ENCODE assay signal across 8 cellular contexts in genomic region chr14:44962573-44963528, GRCh38. TPM values are rescaled to one million over a fixed set of nuclear protein-coding genes. Genes with fewer than 3 reads are reported as not detected.
DNase-seq lines count a peak whose midpoint lies in the region; ATAC-seq and TF ChIP-seq lines count a peak whose summit lies in the region.

No MANE protein-coding gene starts in this region.

- H3K9me3 ChIP-seq in esophagus muscularis mucosa = no peaks in the 10 kb centered on the region
- H3K9me3 ChIP-seq in muscle layer of colon (ENCODE audit: low read length) = no peaks in the 10 kb centered on the region

- H3K4me1 Mint-ChIP-seq in activated CD4-positive, alpha-beta memory T cell treated with anti-CD3 and anti-CD28 coated beads for 36 hours (ENCODE audit: low read depth) = peaks cover 59% of the 10 kb centered on the region
- H3K4me1 Mint-ChIP-seq in activated CD4-positive, alpha-beta memory T cell treated with anti-CD3 and anti-CD28 coated beads, Interleukin-2, amount 10 ng/mL, durations not matched to agents 7 days and 5 days = peaks cover 62% of the 10 kb centered on the region

- 11% methylated on average over 18 of the region's 39 CpGs for WGBS in esophagus muscularis mucosa

- H3K36me3 ChIP-seq in esophagus muscularis mucosa = no peaks in the 10 kb centered on the region
- H3K36me3 ChIP-seq in muscle layer of colon (ENCODE audit: insufficient read depth, low read length) = no peaks in the 10 kb centered on the region

- POLR2A ChIA-PET in activated CD4-positive, alpha-beta memory T cell treated with anti-CD3 and anti-CD28 coated beads for 36 hours (lab: Charles Lee) = interaction anchor here (0.9 to 3.0 kb wide), 8 partner anchors 37 to 316 kb away, joined by 3 to 26 read pairs (median 10); partner anchors contain the start of genes FANCM, FKBP3, MIS18BP1 and PRPF39
- POLR2A ChIA-PET in activated CD4-positive, alpha-beta memory T cell treated with anti-CD3 and anti-CD28 coated beads, Interleukin-2, amount 10 ng/mL, durations not matched to agents 7 days and 5 days (lab: Charles Lee) = interaction anchor here (0.7 to 5.1 kb wide), 19 partner anchors 7 to 290 kb away, joined by 3 to 77 read pairs (median 5); partner anchors contain the start of genes FANCM, FKBP3, MIS18BP1 and PRPF39

- peaks cover 33% of the 10 kb centered on the region for H3K36me3 Mint-ChIP-seq in activated CD4-positive, alpha-beta memory T cell treated with anti-CD3 and anti-CD28 coated beads for 36 hours
- peaks cover 15% of the 10 kb centered on the region for H3K36me3 Mint-ChIP-seq in activated CD4-positive, alpha-beta memory T cell treated with anti-CD3 and anti-CD28 coated beads, Interleukin-2, amount 10 ng/mL, durations not matched to agents 7 days and 5 days (ENCODE audit: low read depth)

- no peaks in the 10 kb centered on the region for H3K27me3 ChIP-seq in esophagus muscularis mucosa
- no peaks in the 10 kb centered on the region for H3K27me3 ChIP-seq in muscle layer of colon (ENCODE audit: control insufficient read depth in 1 of 2, insufficient read depth in 2 of 2, low read length in 2 of 2)

- H3K27ac Mint-ChIP-seq in activated CD4-positive, alpha-beta memory T cell treated with anti-CD3 and anti-CD28 coated beads for 36 hours = no peak overlapping the region
- H3K27ac Mint-ChIP-seq in activated CD4-positive, alpha-beta memory T cell treated with anti-CD3 and anti-CD28 coated beads, Interleukin-2, amount 10 ng/mL, durations not matched to agents 7 days and 5 days = no peak overlapping the region

- CTCF ChIA-PET in activated CD4-positive, alpha-beta memory T cell treated with anti-CD3 and anti-CD28 coated beads for 36 hours (lab: Charles Lee) = interaction anchor here (1.2 to 1.8 kb wide), 2 partner anchors 72 to 306 kb away, joined by 3 to 8 read pairs; no protein-coding TSS in a partner anchor
- CTCF ChIA-PET in activated CD4-positive, alpha-beta memory T cell treated with anti-CD3 and anti-CD28 coated beads, Interleukin-2, amount 10 ng/mL, durations not matched to agents 7 days and 5 days (lab: Charles Lee) = interaction anchor here (0.6 to 1.5 kb wide), 4 partner anchors 49 to 301 kb away, joined by 3 to 7 read pairs (median 5); partner anchors contain the start of gene MIS18BP1

- peak overlapping the region; percentile 83 to 95 (median 86) for H3K4me3 ChIP-seq in esophagus muscularis mucosa
- peak overlapping the region; percentile 66 to 93 for H3K4me3 ChIP-seq in muscle layer of colon (ENCODE audit: low read depth in 1 of 2, low read length in 2 of 2)

- no peak overlapping the region for H3K4me3 Mint-ChIP-seq in activated CD4-positive, alpha-beta memory T cell treated with anti-CD3 and anti-CD28 coated beads for 36 hours
- H3K4me3 Mint-ChIP-seq in activated CD4-positive, alpha-beta memory T cell treated with anti-CD3 and anti-CD28 coated beads, Interleukin-2, amount 10 ng/mL, durations not matched to agents 7 days and 5 days = no peak overlapping the region

- no peak for TF ChIP-seq CTCF in esophagus muscularis mucosa (IDR thresholded peaks at IDR 0.05)

- intact Hi-C loops in activated CD4-positive, alpha-beta memory T cell treated with anti-CD3 and anti-CD28 coated beads for 36 hours (cut with micrococcal nuclease) = loop anchor here (1.0 kb wide), 3 partner anchors 66 to 290 kb away; partner anchors contain the start of genes FKBP3 and MIS18BP1
- intact Hi-C loops in esophagus muscularis mucosa (cut with DNase I) = loop anchor here (2.0 to 10.0 kb wide), 5 partner anchors 51 to 282 kb away; partner anchors contain the start of genes FANCM, FKBP3 and PRPF39

- peaks cover 27% of the 10 kb centered on the region for H3K9me3 Mint-ChIP-seq in activated CD4-positive, alpha-beta memory T cell treated with anti-CD3 and anti-CD28 coated beads for 36 hours
- H3K9me3 Mint-ChIP-seq in activated CD4-positive, alpha-beta memory T cell treated with anti-CD3 and anti-CD28 coated beads, Interleukin-2, amount 10 ng/mL, durations not matched to agents 7 days and 5 days = peaks cover 2% of the 10 kb centered on the region

- H3K4me1 ChIP-seq in esophagus muscularis mucosa (peaks cover 38 to 81% (median 81%) of the 10 kb centered on the region in 4 donors), muscle layer of colon (ENCODE audit: insufficient read depth, low read length) (peaks cover 40% of the 10 kb centered on the region)

- H3K9ac ChIP-seq in muscle layer of colon (ENCODE audit: low read length) = peak overlapping the region; percentile 77

- no peak for TF ChIP-seq EP300 in esophagus muscularis mucosa (IDR thresholded peaks at IDR 0.05)

- no peaks in the 10 kb centered on the region for H3K27me3 Mint-ChIP-seq in activated CD4-positive, alpha-beta memory T cell treated with anti-CD3 and anti-CD28 coated beads for 36 hours
- no peaks in the 10 kb centered on the region for H3K27me3 Mint-ChIP-seq in activated CD4-positive, alpha-beta memory T cell treated with anti-CD3 and anti-CD28 coated beads, Interleukin-2, amount 10 ng/mL, durations not matched to agents 7 days and 5 days

- H3K27ac ChIP-seq in esophagus muscularis mucosa (replicated peaks in 1 of 4) (peak overlapping the region; percentile 89 to 95 (median 92)), muscle layer of colon (ENCODE audit: low read depth, low read length) (peak overlapping the region; percentile 88)

- ATAC-seq in HG02885 (IDR thresholded peaks at IDR 0.05; ENCODE audit: poor library complexity, unreplicated experiment) (peak; percentile 1), SK-N-SH treated with all-trans-retinoic acid at 6 μM for 48 hours (peak; percentile 5), HG03108 (IDR thresholded peaks at IDR 0.05; ENCODE audit: unreplicated experiment) (no peak)

- peak; percentile 43 for DNase-seq in activated CD4-positive, alpha-beta memory T cell treated with anti-CD3 and anti-CD28 coated beads for 36 hours
- DNase-seq in activated CD4-positive, alpha-beta memory T cell treated with anti-CD3 and anti-CD28 coated beads, Interleukin-2, amount 10 ng/mL, durations not matched to agents 7 days and 5 days = no peak
- DNase-seq in esophagus muscularis mucosa (ENCODE audit: extremely low spot score) = peak; percentile 92
- no peak for DNase-seq in ecto neural progenitor cell (ENCODE audit: low spot score)

- no peak for TF ChIP-seq POLR2A in esophagus muscularis mucosa (IDR thresholded peaks at IDR 0.05; ENCODE audit: low read depth)

TF ChIP-seq in SK-N-SH treated with all-trans-retinoic acid at 6 μM for 48 hours, 23 proteins besides CTCF, POLR2A, EP300 and RAD21:
- TF ChIP-seq ZNF8 (CRISPR knock-in tag; IDR thresholded peaks at IDR 0.05) (no peak), ESRRG (CRISPR knock-in tag; IDR thresholded peaks at IDR 0.05) (no peak), PATZ1 (CRISPR knock-in tag; IDR thresholded peaks at IDR 0.05; ENCODE audit: borderline replicate concordance) (no peak), POU6F1 (CRISPR knock-in tag; IDR thresholded peaks at IDR 0.05; ENCODE audit: borderline replicate concordance, low read depth) (no peak), ZNF70 (CRISPR knock-in tag; IDR thresholded peaks at IDR 0.05) (no peak)

RNA-seq across cellular contexts. Expression of gene TOGARAM1, which starts 0.9 kb away (rescaled TPM):
- 1 to 10 TPM; 4.5 to 5.4 TPM for total RNA-seq in activated CD4-positive, alpha-beta memory T cell treated with anti-CD3 and anti-CD28 coated beads for 36 hours
- total RNA-seq in activated CD4-positive, alpha-beta memory T cell treated with anti-CD3 and anti-CD28 coated beads, Interleukin-2, amount 10 ng/mL, durations not matched to agents 7 days and 5 days = 1 to 10 TPM; 6.5 to 6.6 TPM
- 10 to 100 TPM; 11.8 to 17.9 (median 14.9) TPM for total RNA-seq in esophagus muscularis mucosa

RNA-seq across cellular contexts. Expression of gene KLHL28, which starts 1.1 kb away (rescaled TPM):
- 10 to 100 TPM; 11.0 to 11.8 TPM for total RNA-seq in activated CD4-positive, alpha-beta memory T cell treated with anti-CD3 and anti-CD28 coated beads for 36 hours
- total RNA-seq in activated CD4-positive, alpha-beta memory T cell treated with anti-CD3 and anti-CD28 coated beads, Interleukin-2, amount 10 ng/mL, durations not matched to agents 7 days and 5 days = 10 to 100 TPM; 19.1 to 19.8 TPM
- total RNA-seq in esophagus muscularis mucosa = 10 to 100 TPM in 1 of 4 donors, 1 to 10 TPM in 3; 7.6 to 10.8 (median 8.9) TPM

Comparison
In these comparisons a context has a peak if more than half of its experiments do, and no peak if none do; other contexts are left out.
1. DNase-seq: peak in activated CD4-positive, alpha-beta memory T cell treated with anti-CD3 and anti-CD28 coated beads for 36 hours (single experiment) and esophagus muscularis mucosa (single experiment); none in activated CD4-positive, alpha-beta memory T cell treated with anti-CD3 and anti-CD28 coated beads, Interleukin-2, amount 10 ng/mL, durations not matched to agents 7 days and 5 days (single experiment) and ecto neural progenitor cell (single experiment).